Comparison of ENCODE assay signal across 1 cellular context in the genomic region with DNA sequence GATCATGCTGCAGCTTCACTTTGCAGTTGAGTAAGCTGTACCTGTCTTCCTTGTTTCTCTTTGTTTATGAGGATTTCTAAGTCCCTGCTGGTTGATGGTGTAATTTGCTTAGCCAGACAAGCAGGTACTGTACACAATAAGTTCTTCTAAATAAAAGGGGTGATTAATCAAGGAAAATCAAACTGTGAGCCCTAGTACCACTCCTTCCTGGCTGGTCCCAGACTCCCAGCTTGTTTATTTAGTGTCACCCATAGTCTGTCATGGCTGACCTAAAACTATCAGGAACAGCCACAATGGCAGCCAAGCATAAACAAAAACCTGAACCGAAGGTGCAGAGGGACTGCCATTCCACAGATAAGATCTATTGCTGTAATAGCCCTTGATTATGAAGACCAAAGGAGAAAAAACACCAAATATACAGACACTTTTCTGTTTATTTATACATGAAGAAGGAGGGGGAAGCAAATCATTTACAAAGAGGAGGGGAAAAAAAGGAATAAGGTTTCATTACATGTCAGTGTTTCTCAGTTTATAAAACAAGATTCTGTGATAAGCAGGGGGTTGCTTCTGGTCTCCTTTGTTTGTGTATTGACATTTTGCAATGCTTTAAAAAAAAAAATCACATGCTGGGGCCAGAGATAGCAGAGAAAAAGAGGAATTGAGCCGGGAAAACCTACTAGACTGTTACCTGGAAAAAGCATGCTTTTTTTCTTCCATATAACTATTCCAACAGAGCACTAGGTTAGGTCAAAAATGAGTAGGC.
TF ChIP-seq lines count a peak whose summit lies in the region.

No MANE protein-coding gene starts in this region.

TF ChIP-seq in SK-N-SH, 30 proteins besides CTCF, POLR2A, EP300 and RAD21 (continued from another document):
- TF ChIP-seq, protein P1, sequence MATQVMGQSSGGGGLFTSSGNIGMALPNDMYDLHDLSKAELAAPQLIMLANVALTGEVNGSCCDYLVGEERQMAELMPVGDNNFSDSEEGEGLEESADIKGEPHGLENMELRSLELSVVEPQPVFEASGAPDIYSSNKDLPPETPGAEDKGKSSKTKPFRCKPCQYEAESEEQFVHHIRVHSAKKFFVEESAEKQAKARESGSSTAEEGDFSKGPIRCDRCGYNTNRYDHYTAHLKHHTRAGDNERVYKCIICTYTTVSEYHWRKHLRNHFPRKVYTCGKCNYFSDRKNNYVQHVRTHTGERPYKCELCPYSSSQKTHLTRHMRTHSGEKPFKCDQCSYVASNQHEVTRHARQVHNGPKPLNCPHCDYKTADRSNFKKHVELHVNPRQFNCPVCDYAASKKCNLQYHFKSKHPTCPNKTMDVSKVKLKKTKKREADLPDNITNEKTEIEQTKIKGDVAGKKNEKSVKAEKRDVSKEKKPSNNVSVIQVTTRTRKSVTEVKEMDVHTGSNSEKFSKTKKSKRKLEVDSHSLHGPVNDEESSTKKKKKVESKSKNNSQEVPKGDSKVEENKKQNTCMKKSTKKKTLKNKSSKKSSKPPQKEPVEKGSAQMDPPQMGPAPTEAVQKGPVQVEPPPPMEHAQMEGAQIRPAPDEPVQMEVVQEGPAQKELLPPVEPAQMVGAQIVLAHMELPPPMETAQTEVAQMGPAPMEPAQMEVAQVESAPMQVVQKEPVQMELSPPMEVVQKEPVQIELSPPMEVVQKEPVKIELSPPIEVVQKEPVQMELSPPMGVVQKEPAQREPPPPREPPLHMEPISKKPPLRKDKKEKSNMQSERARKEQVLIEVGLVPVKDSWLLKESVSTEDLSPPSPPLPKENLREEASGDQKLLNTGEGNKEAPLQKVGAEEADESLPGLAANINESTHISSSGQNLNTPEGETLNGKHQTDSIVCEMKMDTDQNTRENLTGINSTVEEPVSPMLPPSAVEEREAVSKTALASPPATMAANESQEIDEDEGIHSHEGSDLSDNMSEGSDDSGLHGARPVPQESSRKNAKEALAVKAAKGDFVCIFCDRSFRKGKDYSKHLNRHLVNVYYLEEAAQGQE (IDR thresholded peaks at IDR 0.05; ENCODE audit: low read depth, low read length), result no peak
- TF ChIP-seq, protein P2, sequence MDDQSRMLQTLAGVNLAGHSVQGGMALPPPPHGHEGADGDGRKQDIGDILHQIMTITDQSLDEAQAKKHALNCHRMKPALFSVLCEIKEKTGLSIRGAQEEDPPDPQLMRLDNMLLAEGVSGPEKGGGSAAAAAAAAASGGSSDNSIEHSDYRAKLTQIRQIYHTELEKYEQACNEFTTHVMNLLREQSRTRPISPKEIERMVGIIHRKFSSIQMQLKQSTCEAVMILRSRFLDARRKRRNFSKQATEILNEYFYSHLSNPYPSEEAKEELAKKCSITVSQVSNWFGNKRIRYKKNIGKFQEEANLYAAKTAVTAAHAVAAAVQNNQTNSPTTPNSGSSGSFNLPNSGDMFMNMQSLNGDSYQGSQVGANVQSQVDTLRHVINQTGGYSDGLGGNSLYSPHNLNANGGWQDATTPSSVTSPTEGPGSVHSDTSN (IDR thresholded peaks at IDR 0.05), result no peak
- no peak for TF ChIP-seq GATA2 (CRISPR knock-in tag; IDR thresholded peaks at IDR 0.05)
- TF ChIP-seq, protein P3, sequence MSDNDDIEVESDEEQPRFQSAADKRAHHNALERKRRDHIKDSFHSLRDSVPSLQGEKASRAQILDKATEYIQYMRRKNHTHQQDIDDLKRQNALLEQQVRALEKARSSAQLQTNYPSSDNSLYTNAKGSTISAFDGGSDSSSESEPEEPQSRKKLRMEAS (IDR thresholded peaks at IDR 0.05; ENCODE audit: low read depth), result no peak
- no peak for TF ChIP-seq ELF1 (IDR thresholded peaks at IDR 0.05)
- TF ChIP-seq TAF1 (IDR thresholded peaks at IDR 0.05; ENCODE audit: borderline replicate concordance, low read depth, low read length), result no peak
- TF ChIP-seq, protein P4, sequence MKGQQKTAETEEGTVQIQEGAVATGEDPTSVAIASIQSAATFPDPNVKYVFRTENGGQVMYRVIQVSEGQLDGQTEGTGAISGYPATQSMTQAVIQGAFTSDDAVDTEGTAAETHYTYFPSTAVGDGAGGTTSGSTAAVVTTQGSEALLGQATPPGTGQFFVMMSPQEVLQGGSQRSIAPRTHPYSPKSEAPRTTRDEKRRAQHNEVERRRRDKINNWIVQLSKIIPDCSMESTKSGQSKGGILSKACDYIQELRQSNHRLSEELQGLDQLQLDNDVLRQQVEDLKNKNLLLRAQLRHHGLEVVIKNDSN (IDR thresholded peaks at IDR 0.05; ENCODE audit: borderline replicate concordance, low read depth), result no peak
- TF ChIP-seq JUND (IDR thresholded peaks at IDR 0.05), result no peak
